8 cellular contexts compared by ENCODE assay signal in the genomic region with DNA sequence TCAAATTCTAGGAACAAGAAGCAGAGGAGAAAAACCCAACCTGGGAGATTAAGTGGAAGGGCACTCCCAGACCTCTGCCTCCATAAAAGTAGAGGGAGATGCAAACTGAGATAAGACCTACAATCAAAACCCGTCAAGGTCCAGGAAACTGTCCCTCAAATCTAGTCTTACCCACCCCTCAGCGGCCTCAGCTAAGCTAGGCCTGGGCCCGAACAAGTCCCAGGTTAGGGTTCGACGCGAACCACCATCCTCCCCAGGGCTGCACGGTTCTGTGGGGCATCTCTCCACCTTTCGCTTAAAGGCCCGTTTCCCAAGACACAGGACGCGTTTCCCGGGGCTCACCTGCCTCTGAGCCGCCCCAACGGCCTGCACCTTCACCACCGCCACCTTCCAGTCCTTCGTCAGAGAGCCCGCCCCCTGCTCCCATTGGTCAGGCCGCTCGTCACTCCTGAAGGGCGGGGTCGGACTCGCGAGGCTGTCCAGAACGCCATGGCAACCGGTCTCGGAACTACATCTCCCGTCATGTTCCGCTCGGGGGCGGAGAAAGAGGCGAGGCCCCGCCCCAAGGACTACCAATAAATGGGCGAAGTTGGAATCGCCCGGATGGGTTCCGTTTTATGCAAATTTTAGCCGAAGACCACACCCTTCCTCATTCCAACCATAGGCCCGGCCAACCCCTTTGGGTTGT. TPM values are rescaled to one million over a fixed set of nuclear protein-coding genes. Genes with fewer than 3 reads are reported as not detected.
DNase-seq lines count a peak whose midpoint lies in the region; ATAC-seq and TF ChIP-seq lines count a peak whose summit lies in the region.

A gene (minus strand): TSS at position 403 of the 688 bp plus-strand sequence. CDS start 10,190 bp downstream, outside the sequence.

- H3K4me1 ChIP-seq in Panc1 (ENCODE audit: control insufficient read depth, insufficient read depth, low read length), result peaks cover 21% of the 10 kb centered on the region
- H3K4me1 ChIP-seq in esophagus (ENCODE audit: control insufficient read depth in 2 of 2, insufficient read depth in 2 of 2, low read length in 1 of 2), result peaks cover 0 to 2% of the 10 kb centered on the region in 2 donors
- H3K4me1 ChIP-seq in mucosa of stomach (ENCODE audit: control insufficient read depth, insufficient read depth, low read length), result peaks cover 21% of the 10 kb centered on the region

- peak within 1 kb of the TSS; percentile 86 for H3K4me3 Mint-ChIP-seq in activated T-cell treated with anti-CD3 and anti-CD28 coated beads, Interleukin-2, amount 50 U/mL, for 4 hours

- H3K4me3 ChIP-seq in Panc1 (ENCODE audit: low read depth in 2 of 2, low read length in 2 of 2) (peak within 1 kb of the TSS; percentile 75 to 81), esophagus (ENCODE audit: low read depth in 1 of 2, low read length in 2 of 2) (peak within 1 kb of the TSS; percentile 69 to 88), mucosa of stomach (ENCODE audit: low read length) (peak within 1 kb of the TSS; percentile 97)

- CTCF ChIA-PET in Panc1 (lab: Charles Lee), result no interaction called here

- H3K9me3 ChIP-seq in Panc1 (ENCODE audit: control insufficient read depth, insufficient read depth, low read depth, low read length), result no peaks in the 10 kb centered on the region
- no peaks in the 10 kb centered on the region for H3K9me3 ChIP-seq in esophagus (ENCODE audit: control insufficient read depth in 2 of 2, insufficient read depth in 1 of 2, low read depth in 1 of 2, low read length in 1 of 2)
- H3K9me3 ChIP-seq in mucosa of stomach (ENCODE audit: control insufficient read depth, low read length), result no peaks in the 10 kb centered on the region

- peak; percentile 90 for ATAC-seq in GM21723 (IDR thresholded peaks at IDR 0.05; ENCODE audit: unreplicated experiment)
- peak; percentile 89 for ATAC-seq in Panc1
- ATAC-seq in activated T-cell treated with anti-CD3 and anti-CD28 coated beads, Interleukin-2, amount 50 U/mL, for 4 hours, result peak; percentile 81 to 86

- H3K27me3 Mint-ChIP-seq in activated T-cell treated with anti-CD3 and anti-CD28 coated beads, Interleukin-2, amount 50 U/mL, for 4 hours (ENCODE audit: low read depth), result peaks cover 19% of the 10 kb centered on the region

- DNase-seq in DMS53 (lab: John Stamatoyannopoulos, UW) (peak; percentile 99), KG1 (lab: John Stamatoyannopoulos, UW) (peak; percentile 97), Panc1 (ENCODE audit: low read depth, low spot score) (peak; percentile 95)
- DNase-seq in activated T-cell treated with anti-CD3 and anti-CD28 coated beads, Interleukin-2, amount 50 U/mL, for 4 hours, result peak; percentile 100
- peak; percentile 99 for DNase-seq in stimulated activated CD8-positive, alpha-beta memory T cell treated with anti-CD3 and anti-CD28 coated beads, Interleukin-7, amount 100 ng/mL, for 1 hour (ENCODE audit: low read depth in 2 of 2)

- H3K4me1 Mint-ChIP-seq in activated T-cell treated with anti-CD3 and anti-CD28 coated beads, Interleukin-2, amount 50 U/mL, for 4 hours (ENCODE audit: low read depth), result peaks cover 18% of the 10 kb centered on the region

- in situ Hi-C loops in Panc1 (cut with HindIII; ENCODE audit: low pct_unique_long_range_greater_than_20kb, low sequenced_read_pairs), result no loop called here

- H3K36me3 ChIP-seq in Panc1 (ENCODE audit: control insufficient read depth, insufficient read depth, low read length) (no peaks in the 10 kb centered on the region; the same call in none of the 2 replicates), esophagus (ENCODE audit: control insufficient read depth in 2 of 2, insufficient read depth in 2 of 2, low read length in 1 of 2) (no peaks in the 10 kb centered on the region), mucosa of stomach (ENCODE audit: control insufficient read depth, insufficient read depth, low read length) (no peaks in the 10 kb centered on the region)

- H3K27me3 ChIP-seq in Panc1 (ENCODE audit: control insufficient read depth, insufficient read depth, low read length) (no peaks in the 10 kb centered on the region), esophagus (ENCODE audit: control insufficient read depth in 1 of 2, insufficient read depth in 2 of 2, low read length in 2 of 2) (no peaks in the 10 kb centered on the region), mucosa of stomach (ENCODE audit: control insufficient read depth, insufficient read depth, low read length) (no peaks in the 10 kb centered on the region)

- 0% methylated on average over 38 of the region's 38 CpGs for WGBS in esophagus, 2 donors

- intact Hi-C loops in Panc1 (cut with micrococcal nuclease; ENCODE audit: unreplicated experiment), result no loop called here

- peak within 1 kb of the TSS; percentile 85 for H3K9ac ChIP-seq in mucosa of stomach (ENCODE audit: low read length)

- H3K9me3 Mint-ChIP-seq in activated T-cell treated with anti-CD3 and anti-CD28 coated beads, Interleukin-2, amount 50 U/mL, for 4 hours, result no peaks in the 10 kb centered on the region

- POLR2A ChIA-PET in Panc1 (lab: Charles Lee), result no interaction called here

- TF ChIP-seq CTCF in Panc1 (IDR thresholded peaks at IDR 0.05), result no peak

- H3K27ac ChIP-seq in Panc1 (ENCODE audit: low read length), result peak within 1 kb of the TSS; percentile 97
- peak within 1 kb of the TSS; percentile 91 to 95 for H3K27ac ChIP-seq in esophagus (ENCODE audit: low read depth in 2 of 2, low read length in 1 of 2)

- peaks cover 4% of the 10 kb centered on the region for H3K36me3 Mint-ChIP-seq in activated T-cell treated with anti-CD3 and anti-CD28 coated beads, Interleukin-2, amount 50 U/mL, for 4 hours (ENCODE audit: insufficient read depth)

- BruUV-seq in Panc1 (replicated peaks; lab: Mats Ljungman, UMichigan), result TSS peak; percentile 90

RNA-seq across cellular contexts. Expression of the gene that starts here (rescaled TPM):
- total RNA-seq in Panc1 (2021; ENCODE audit: unreplicated experiment), result 24.8 TPM
- 13.7 TPM for polyA plus RNA-seq in Panc1 (2012; ENCODE audit: insufficient read length)
- 10 to 100 TPM; 20.8 to 23.0 (median 22.8) TPM for total RNA-seq in activated T-cell treated with anti-CD3 and anti-CD28 coated beads, Interleukin-2, amount 50 U/mL, for 4 hours
- polyA plus RNA-seq in esophagus, result 10 to 100 TPM; 15.0 to 15.5 TPM

Comparison
In these comparisons a context has a peak if more than half of its experiments do, and no peak if none do; other contexts are left out.
1. Peak in every context shown above with its lines: DNase-seq, ATAC-seq, H3K4me3 ChIP-seq and H3K27ac ChIP-seq.